Comparison of ENCODE assay signal across 14 cellular contexts in the genomic region with DNA sequence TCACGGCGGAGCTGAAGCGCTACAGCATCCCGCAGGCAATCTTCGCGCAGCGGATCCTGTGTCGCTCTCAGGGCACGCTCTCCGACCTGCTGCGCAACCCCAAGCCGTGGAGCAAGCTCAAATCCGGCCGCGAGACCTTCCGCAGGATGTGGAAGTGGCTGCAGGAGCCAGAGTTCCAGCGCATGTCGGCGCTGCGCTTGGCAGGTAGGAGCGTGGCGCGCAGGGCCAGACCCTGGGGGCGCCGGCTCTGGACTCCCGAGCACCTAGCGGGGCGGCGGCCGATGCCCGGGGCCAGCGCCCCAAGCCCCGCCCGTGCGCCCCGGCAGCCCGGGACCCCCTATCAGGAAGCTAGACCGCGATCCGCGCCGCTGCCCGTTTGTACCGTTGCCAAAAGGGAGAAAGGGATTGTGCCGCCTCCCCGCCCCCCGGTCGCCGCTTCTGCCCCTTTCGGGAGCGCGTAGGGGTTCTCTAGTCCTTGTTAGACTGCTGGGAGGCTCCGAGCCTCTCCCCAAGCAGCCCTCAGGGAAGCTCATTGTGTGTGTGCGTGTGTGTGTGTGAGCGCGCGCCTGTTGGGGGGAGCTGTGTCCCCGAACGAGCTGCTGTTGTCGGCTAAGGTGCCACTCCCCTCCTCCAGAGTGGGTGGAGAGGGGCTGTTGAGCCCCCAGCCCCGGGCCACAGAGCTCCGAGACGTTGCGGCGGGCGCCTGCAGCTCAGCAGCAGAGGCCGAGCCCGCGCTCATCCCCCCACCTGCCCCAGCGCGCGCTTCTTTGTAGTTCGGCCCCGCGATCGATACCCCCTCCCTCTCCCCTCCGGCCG. TPM values are rescaled to one million over a fixed set of nuclear protein-coding genes. Genes with fewer than 3 reads are reported as not detected.
A peak's percentile ranks its signal among the peaks of the same experiment; 100 is the strongest.
DNase-seq lines count a peak whose midpoint lies in the region; ATAC-seq, FAIRE-seq and TF ChIP-seq lines count a peak whose summit lies in the region.
"Had no signal": no experiment of that assay in that cellular context is flagged by ENCODE, and none has a peak within 500 bp of the region (broad histone marks: within the 10 kb centered on the region; RNA-seq: fewer than 3 reads in every experiment).

No MANE protein-coding gene starts in this region.

- CTCF ChIA-PET in activated naive CD4-positive, alpha-beta T cell treated with anti-CD3 and anti-CD28 coated beads, Interleukin-2, amount 10 ng/mL, durations not matched to agents 7 days and 5 days (lab: Charles Lee) = interaction anchor here (0.9 kb wide), 1 partner anchor 10 kb away, joined by 4 read pairs; no protein-coding TSS in a partner anchor

- WGBS in urinary bladder = 2% methylated on average over 78 of the region's 78 CpGs

- H3K4me1 Mint-ChIP-seq in activated naive CD4-positive, alpha-beta T cell treated with anti-CD3 and anti-CD28 coated beads, Interleukin-2, amount 10 ng/mL, durations not matched to agents 7 days and 5 days = peaks cover 12% of the 10 kb centered on the region
- peaks cover 6% of the 10 kb centered on the region for H3K4me1 Mint-ChIP-seq in T-helper 1 cell treated with Interleukin-12 subunit alpha and Interleukin-12 subunit beta and Interleukin-4 antibody, amounts not matched to agents 30 μg/mL and 1 μg/mL, for 36 hours (ENCODE audit: low read depth)

- ATAC-seq in foreskin keratinocyte = no peak
- ATAC-seq in SK-N-SH treated with all-trans-retinoic acid at 6 μM for 48 hours = no peak
- ATAC-seq: left colon had no signal

- H3K4me1 ChIP-seq in foreskin keratinocyte = no peaks in the 10 kb centered on the region
- H3K4me1 ChIP-seq in urinary bladder (ENCODE audit: insufficient read depth) = no peaks in the 10 kb centered on the region

- H3K27ac ChIP-seq in foreskin keratinocyte (no peak overlapping the region), urinary bladder (ENCODE audit: low read depth) (no peak overlapping the region)

- no peak for TF ChIP-seq POLR2A in GM12892 (IDR thresholded peaks at IDR 0.05; ENCODE audit: low read depth, low read length)

- TF ChIP-seq CTCF in foreskin keratinocyte (conservative IDR thresholded peaks at IDR 0.05) = peak; percentile 5

- H3K27me3 Mint-ChIP-seq in activated naive CD4-positive, alpha-beta T cell treated with anti-CD3 and anti-CD28 coated beads, Interleukin-2, amount 10 ng/mL, durations not matched to agents 7 days and 5 days = peaks cover 91% of the 10 kb centered on the region
- peaks cover 79% of the 10 kb centered on the region for H3K27me3 Mint-ChIP-seq in T-helper 1 cell treated with Interleukin-12 subunit alpha and Interleukin-12 subunit beta and Interleukin-4 antibody, amounts not matched to agents 30 μg/mL and 1 μg/mL, for 36 hours (ENCODE audit: low read depth)

- no peak for FAIRE-seq in GM12892 (lab: Jason Lieb, UNC)

- H3K4me3 ChIP-seq in urinary bladder (ENCODE audit: low read depth, low read length) = peak overlapping the region; percentile 12

- peak overlapping the region; percentile 81 for H3K27ac Mint-ChIP-seq in activated naive CD4-positive, alpha-beta T cell treated with anti-CD3 and anti-CD28 coated beads, Interleukin-2, amount 10 ng/mL, durations not matched to agents 7 days and 5 days
- H3K27ac Mint-ChIP-seq in T-helper 1 cell treated with Interleukin-12 subunit alpha and Interleukin-12 subunit beta and Interleukin-4 antibody, amounts not matched to agents 30 μg/mL and 1 μg/mL, for 36 hours = peak overlapping the region; percentile 52

- no peaks in the 10 kb centered on the region for H3K36me3 Mint-ChIP-seq in activated naive CD4-positive, alpha-beta T cell treated with anti-CD3 and anti-CD28 coated beads, Interleukin-2, amount 10 ng/mL, durations not matched to agents 7 days and 5 days
- H3K36me3 Mint-ChIP-seq in T-helper 1 cell treated with Interleukin-12 subunit alpha and Interleukin-12 subunit beta and Interleukin-4 antibody, amounts not matched to agents 30 μg/mL and 1 μg/mL, for 36 hours (ENCODE audit: low read depth) = peaks cover 2% of the 10 kb centered on the region

- peak; percentile 52 for DNase-seq in activated naive CD4-positive, alpha-beta T cell treated with anti-CD3 and anti-CD28 coated beads, Interleukin-2, amount 10 ng/mL, durations not matched to agents 7 days and 5 days
- no peak for DNase-seq in activated naive CD4-positive, alpha-beta T cell treated with Interleukin-2 at 50 U/mL for 16 hours
- DNase-seq in foreskin keratinocyte (peak; percentile 11 to 32), GM03348 (ENCODE audit: low spot score) (no peak), GM12892 (ENCODE audit: insufficient read length) (no peak)
- DNase-seq: left colon; NCI-H1105 treated with DMSO at 0.1 percent for 48 hours; NCI-H524 treated with DMSO at 0.1 percent for 48 hours; stimulated activated CD4-positive, alpha-beta T cell treated with anti-CD3 and anti-CD28 coated beads, Interleukin-12 subunit alpha, Interleukin-12 subunit beta, amount 100 ng/mL, for 4 hours had no signal

- no peaks in the 10 kb centered on the region for H3K36me3 ChIP-seq in urinary bladder (ENCODE audit: insufficient read depth)

- no peaks in the 10 kb centered on the region for H3K9me3 Mint-ChIP-seq in activated naive CD4-positive, alpha-beta T cell treated with anti-CD3 and anti-CD28 coated beads, Interleukin-2, amount 10 ng/mL, durations not matched to agents 7 days and 5 days
- H3K9me3 Mint-ChIP-seq in T-helper 1 cell treated with Interleukin-12 subunit alpha and Interleukin-12 subunit beta and Interleukin-4 antibody, amounts not matched to agents 30 μg/mL and 1 μg/mL, for 36 hours = no peaks in the 10 kb centered on the region

- peaks cover 91% of the 10 kb centered on the region for H3K27me3 ChIP-seq in foreskin keratinocyte

- no peak overlapping the region for H3K4me3 Mint-ChIP-seq in activated naive CD4-positive, alpha-beta T cell treated with anti-CD3 and anti-CD28 coated beads, Interleukin-2, amount 10 ng/mL, durations not matched to agents 7 days and 5 days
- no peak overlapping the region for H3K4me3 Mint-ChIP-seq in T-helper 1 cell treated with Interleukin-12 subunit alpha and Interleukin-12 subunit beta and Interleukin-4 antibody, amounts not matched to agents 30 μg/mL and 1 μg/mL, for 36 hours

TF ChIP-seq in SK-N-SH treated with all-trans-retinoic acid at 6 μM for 48 hours, 23 proteins besides CTCF, POLR2A, EP300 and RAD21:
- TF ChIP-seq BACH2 (CRISPR knock-in tag; IDR thresholded peaks at IDR 0.05; ENCODE audit: borderline replicate concordance) (no peak), ZFP30 (CRISPR knock-in tag; IDR thresholded peaks at IDR 0.05) (no peak), ZFP3 (CRISPR knock-in tag; IDR thresholded peaks at IDR 0.05) (no peak), ISL1 (CRISPR knock-in tag; IDR thresholded peaks at IDR 0.05) (no peak), PPARA (CRISPR knock-in tag; IDR thresholded peaks at IDR 0.05; ENCODE audit: borderline replicate concordance) (no peak), GLIS3 (CRISPR knock-in tag; IDR thresholded peaks at IDR 0.05) (no peak), PATZ1 (CRISPR knock-in tag; IDR thresholded peaks at IDR 0.05; ENCODE audit: borderline replicate concordance) (no peak), TCF4 (CRISPR knock-in tag; IDR thresholded peaks at IDR 0.05; ENCODE audit: borderline replicate concordance) (no peak), POU6F1 (CRISPR knock-in tag; IDR thresholded peaks at IDR 0.05; ENCODE audit: borderline replicate concordance, low read depth) (no peak), ZNF70 (CRISPR knock-in tag; IDR thresholded peaks at IDR 0.05) (no peak)
- TF ChIP-seq, protein P1, sequence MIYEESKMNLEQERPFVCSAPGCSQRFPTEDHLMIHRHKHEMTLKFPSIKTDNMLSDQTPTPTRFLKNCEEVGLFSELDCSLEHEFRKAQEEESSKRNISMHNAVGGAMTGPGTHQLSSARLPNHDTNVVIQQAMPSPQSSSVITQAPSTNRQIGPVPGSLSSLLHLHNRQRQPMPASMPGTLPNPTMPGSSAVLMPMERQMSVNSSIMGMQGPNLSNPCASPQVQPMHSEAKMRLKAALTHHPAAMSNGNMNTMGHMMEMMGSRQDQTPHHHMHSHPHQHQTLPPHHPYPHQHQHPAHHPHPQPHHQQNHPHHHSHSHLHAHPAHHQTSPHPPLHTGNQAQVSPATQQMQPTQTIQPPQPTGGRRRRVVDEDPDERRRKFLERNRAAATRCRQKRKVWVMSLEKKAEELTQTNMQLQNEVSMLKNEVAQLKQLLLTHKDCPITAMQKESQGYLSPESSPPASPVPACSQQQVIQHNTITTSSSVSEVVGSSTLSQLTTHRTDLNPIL (CRISPR knock-in tag; IDR thresholded peaks at IDR 0.05; ENCODE audit: low read depth) = no peak

RNA-seq across cellular contexts. Expression of gene ONECUT3, which starts 1.6 kb away (rescaled TPM):
- total RNA-seq in foreskin keratinocyte (not detected in 2 replicates), urinary bladder (not detected)
- polyA plus RNA-seq in foreskin keratinocyte (not detected in 2 replicates), urinary bladder (not detected)
- not detected for polyA plus RNA-seq in GM12892 (2012; ENCODE audit: missing spikeins)
- total RNA-seq: dermis microvascular lymphatic vessel endothelial cell, glomerular endothelial cell, left colon had no signal

RNA-seq across cellular contexts. Expression of gene ATP8B3, which starts 57.2 kb away (rescaled TPM):
- total RNA-seq in foreskin keratinocyte (1.1 and 1.3 TPM in 2 replicates), urinary bladder (1.4 TPM)
- polyA plus RNA-seq in foreskin keratinocyte (0.47 and 0.51 TPM in 2 replicates), urinary bladder (1.6 TPM)
- 1.1 TPM for polyA plus RNA-seq in GM12892 (2012; ENCODE audit: missing spikeins)

Comparison
In these comparisons a context has a peak if more than half of its experiments do, and no peak if none do; other contexts are left out.
1. DNase-seq: peak in activated naive CD4-positive, alpha-beta T cell treated with anti-CD3 and anti-CD28 coated beads, Interleukin-2, amount 10 ng/mL, durations not matched to agents 7 days and 5 days (single experiment) and foreskin keratinocyte (2 of 2); none in activated naive CD4-positive, alpha-beta T cell treated with Interleukin-2 at 50 U/mL for 16 hours (single experiment), GM03348 (single experiment) and GM12892 (single experiment).